Comparison of ENCODE assay signal across 16 cellular contexts in genomic region chr3:3353153-3353552, GRCh38.
A peak's percentile ranks its signal among the peaks of the same experiment; 100 is the strongest.
DNase-seq lines count a peak whose midpoint lies in the region; ATAC-seq and TF ChIP-seq lines count a peak whose summit lies in the region.
"Had no signal": no experiment of that assay in that cellular context is flagged by ENCODE, and none has a peak within 500 bp of the region (broad histone marks: within the 10 kb centered on the region; RNA-seq: fewer than 3 reads in every experiment).

No MANE protein-coding gene starts in this region.

- TF ChIP-seq CTCF in MM.1S (IDR thresholded peaks at IDR 0.05; ENCODE audit: low read length) (no peak), coronary artery (IDR thresholded peaks at IDR 0.05) (no peak), dorsolateral prefrontal cortex (IDR thresholded peaks at IDR 0.05 in 54 of 56, conservative IDR thresholded peaks at IDR 0.05 in 2 of 56; ENCODE audit: low read depth in 1 of 56, partially characterized antibody in 56 of 56) (no peak)

- intact Hi-C loops in dorsolateral prefrontal cortex (cut with DNase I), result no loop called here

- H3K4me1 ChIP-seq in MM.1S (ENCODE audit: low read length), result 0 out of 2 replicates have a peak, but pooled peaks cover 5% of the 10 kb centered on the region

- H3K4me3 ChIP-seq in MM.1S (ENCODE audit: low read length) (no peak overlapping the region), coronary artery (no peak overlapping the region), dorsolateral prefrontal cortex (no peak overlapping the region)

- no peaks in the 10 kb centered on the region for H4K20me1 ChIP-seq in MM.1S (ENCODE audit: insufficient read depth, low read length)

- H3K27me3 ChIP-seq in MM.1S (replicated peaks; ENCODE audit: insufficient read depth, low read length), result no peaks in the 10 kb centered on the region
- no peaks in the 10 kb centered on the region for H3K27me3 ChIP-seq in dorsolateral prefrontal cortex
- H3K27me3 ChIP-seq: neutrophil had no signal

- no peaks in the 10 kb centered on the region for H3K9me3 ChIP-seq in MM.1S (replicated peaks; ENCODE audit: insufficient read depth, low read length)
- H3K9me3 ChIP-seq: neutrophil had no signal

- peak; percentile 20 for DNase-seq in MM.1S
- DNase-seq in AG20443 (ENCODE audit: low spot score), result no peak
- DNase-seq in coronary artery (ENCODE audit: low spot score), result no peak
- DNase-seq in D341Med (ENCODE audit: low spot score), result no peak
- DNase-seq in dorsolateral prefrontal cortex, result no peak
- DNase-seq: activated CD4-positive, alpha-beta T cell treated with anti-CD3 and anti-CD28 coated beads, Interleukin-2, amount 50 U/mL, for 1 hour; anterior cingulate cortex; DMS79 treated with DMSO at 0.1 percent for 48 hours; H9; NCI-H1092; NCI-H510A; small intestine had no signal

- H3K9ac ChIP-seq in MM.1S (ENCODE audit: low read length), result no peak overlapping the region

- no peaks in the 10 kb centered on the region for H3K36me3 ChIP-seq in MM.1S (replicated peaks; ENCODE audit: insufficient read depth, low read length)
- H3K36me3 ChIP-seq: neutrophil had no signal

- H3K4me2 ChIP-seq in MM.1S (ENCODE audit: low read depth, low read length), result no peak overlapping the region

- H3F3A ChIP-seq in MM.1S (ENCODE audit: insufficient read depth, low read length), result no peaks in the 10 kb centered on the region

- H2AFZ ChIP-seq in MM.1S (ENCODE audit: low read length), result no peak overlapping the region

- H3K9me2 ChIP-seq in MM.1S (replicated peaks; ENCODE audit: insufficient read depth, low read length), result no peaks in the 10 kb centered on the region

- no peaks in the 10 kb centered on the region for H3K79me2 ChIP-seq in MM.1S (ENCODE audit: low read length)

- H3K27ac ChIP-seq in MM.1S (ENCODE audit: low read length) (no peak overlapping the region), coronary artery (no peak overlapping the region), dorsolateral prefrontal cortex (no peak overlapping the region)
- H3K27ac ChIP-seq: neutrophil had no signal

- ATAC-seq in GM19023 (IDR thresholded peaks at IDR 0.05; ENCODE audit: unreplicated experiment) (peak; percentile 68), GM21723 (IDR thresholded peaks at IDR 0.05; ENCODE audit: unreplicated experiment) (peak; percentile 80), HG03064 (IDR thresholded peaks at IDR 0.05; ENCODE audit: low read depth, unreplicated experiment) (peak; percentile 69)
